Comparison of ENCODE assay signal across 8 cellular contexts in the genomic region with DNA sequence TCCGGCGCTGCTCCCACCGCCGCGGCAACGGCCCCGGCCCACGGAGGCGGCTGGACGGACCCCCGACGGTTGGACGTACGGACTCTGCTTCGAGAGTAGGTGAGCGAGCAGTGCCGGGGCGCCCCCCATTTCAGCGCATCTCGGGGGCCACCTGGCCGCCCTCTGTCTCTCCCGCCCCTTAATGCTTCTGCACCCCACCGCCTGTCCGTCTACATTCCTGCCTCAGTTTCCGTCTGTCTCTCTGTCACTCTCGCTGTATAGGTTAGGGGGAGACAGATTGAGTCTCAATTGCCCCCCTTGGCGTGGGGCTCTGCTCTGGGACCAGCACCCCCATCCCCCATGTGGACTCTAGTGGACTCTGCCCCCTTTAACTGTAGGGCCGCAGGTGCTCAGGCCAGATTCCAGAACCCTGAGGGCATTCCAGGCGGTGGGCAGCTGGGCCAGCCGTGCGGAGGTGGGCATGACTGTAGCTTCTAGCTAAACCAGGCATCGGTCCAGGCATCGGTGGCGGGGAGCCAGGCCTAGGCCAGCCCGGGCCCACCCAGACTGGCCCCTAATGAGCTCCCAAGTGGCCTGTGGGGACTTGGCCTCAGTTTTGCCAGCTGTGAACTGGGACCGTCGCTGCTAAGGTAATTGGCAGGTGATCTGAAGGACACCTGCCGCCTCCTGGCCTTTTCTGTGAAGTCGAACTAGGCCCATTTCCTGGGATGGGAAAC. TPM values are rescaled to one million over a fixed set of nuclear protein-coding genes. Genes with fewer than 3 reads are reported as not detected.
A peak's percentile ranks its signal among the peaks of the same experiment; 100 is the strongest.
DNase-seq lines count a peak whose midpoint lies in the region; ATAC-seq and TF ChIP-seq lines count a peak whose summit lies in the region.

No MANE protein-coding gene starts in this region.

- WGBS in iPS DF 6.9 (ENCODE audit: insufficient coverage, insufficient read length) = no CpG with 5 or more reads among the region's 39 CpGs

- H3K27me3 Mint-ChIP-seq in activated T-helper 17 cell treated with anti-CD3 and anti-CD28 coated beads, Interleukin-2, amount 50 U/mL, for 72 hours = no peaks in the 10 kb centered on the region

- peak overlapping the region; percentile 55 for H3K4me3 ChIP-seq in iPS DF 6.9 (ENCODE audit: low read length)

- H3K36me3 Mint-ChIP-seq in activated T-helper 17 cell treated with anti-CD3 and anti-CD28 coated beads, Interleukin-2, amount 50 U/mL, for 72 hours (ENCODE audit: low read depth) = no peaks in the 10 kb centered on the region

- no peaks in the 10 kb centered on the region for H3K27me3 ChIP-seq in iPS DF 6.9 (ENCODE audit: control insufficient read depth, insufficient read depth, low read length)

- DNase-seq in DMS 273 (lab: John Stamatoyannopoulos, UW; ENCODE audit: unreplicated experiment) (peak; percentile 32), DMS 273 treated with DMSO at 0.1 percent for 48 hours (lab: John Stamatoyannopoulos, UW) (no peak), iPS DF 6.9 (ENCODE audit: low read depth, low spot score) (no peak), GM13976 (ENCODE audit: low spot score) (no peak), NCI-H510A (lab: John Stamatoyannopoulos, UW) (no peak)
- DNase-seq in stimulated activated CD8-positive, alpha-beta memory T cell treated with anti-CD3 and anti-CD28 coated beads, Interleukin-4, amount 100 ng/mL, for 48 hours = peak; percentile 33

- H3K36me3 ChIP-seq in iPS DF 6.9 (ENCODE audit: control insufficient read depth, insufficient read depth, low read length) = no peaks in the 10 kb centered on the region

- no peaks in the 10 kb centered on the region for H3K9me3 ChIP-seq in iPS DF 6.9 (ENCODE audit: control insufficient read depth, insufficient read depth, low read length)

- ATAC-seq in HG03139 (IDR thresholded peaks at IDR 0.05; ENCODE audit: unreplicated experiment) = peak; percentile 14
- peak; percentile 3 for ATAC-seq in activated T-helper 17 cell treated with anti-CD3 and anti-CD28 coated beads, Interleukin-2, amount 50 U/mL, for 72 hours (replicated peaks)

- in situ Hi-C loops in GM13976 (cut with MboI; ENCODE audit: low sequenced_read_pairs, unreplicated experiment) = loop anchor here (10.0 kb wide), 1 partner anchor 65 kb away; no protein-coding TSS in a partner anchor

- peak overlapping the region; percentile 97 for H3K27ac Mint-ChIP-seq in activated T-helper 17 cell treated with anti-CD3 and anti-CD28 coated beads, Interleukin-2, amount 50 U/mL, for 72 hours

- no peak overlapping the region for H3K27ac ChIP-seq in iPS DF 6.9 (ENCODE audit: low read length)

- no peaks in the 10 kb centered on the region for H3K9me3 Mint-ChIP-seq in activated T-helper 17 cell treated with anti-CD3 and anti-CD28 coated beads, Interleukin-2, amount 50 U/mL, for 72 hours

- H3K4me1 ChIP-seq in iPS DF 6.9 (ENCODE audit: control insufficient read depth, insufficient read depth, low read length) = no peaks in the 10 kb centered on the region

- peaks cover 4% of the 10 kb centered on the region for H3K4me1 Mint-ChIP-seq in activated T-helper 17 cell treated with anti-CD3 and anti-CD28 coated beads, Interleukin-2, amount 50 U/mL, for 72 hours

- no peak for TF ChIP-seq CTCF in GM13976 (IDR thresholded peaks at IDR 0.05; ENCODE audit: borderline replicate concordance, control extremely low read depth, extremely low read depth, insufficient read depth, missing control alignments)

- peak overlapping the region; percentile 96 for H3K4me3 Mint-ChIP-seq in activated T-helper 17 cell treated with anti-CD3 and anti-CD28 coated beads, Interleukin-2, amount 50 U/mL, for 72 hours

RNA-seq across cellular contexts. Expression of gene TNFAIP8L1, which starts 0.4 kb away (rescaled TPM):
- 10 to 100 TPM; 18.0 to 23.6 TPM for total RNA-seq in activated T-helper 17 cell treated with anti-CD3 and anti-CD28 coated beads, Interleukin-2, amount 50 U/mL, for 72 hours

RNA-seq across cellular contexts. Expression of gene MYDGF, which starts 30.5 kb away (rescaled TPM):
- total RNA-seq in activated T-helper 17 cell treated with anti-CD3 and anti-CD28 coated beads, Interleukin-2, amount 50 U/mL, for 72 hours = 10 to 100 TPM; 47.8 to 79.0 TPM

Comparison
In these comparisons a context has a peak if more than half of its experiments do, and no peak if none do; other contexts are left out.
1. DNase-seq: peak in DMS 273 (single experiment) and stimulated activated CD8-positive, alpha-beta memory T cell treated with anti-CD3 and anti-CD28 coated beads, Interleukin-4, amount 100 ng/mL, for 48 hours (single experiment); none in DMS 273 treated with DMSO at 0.1 percent for 48 hours (single experiment), iPS DF 6.9 (single experiment), GM13976 (single experiment) and NCI-H510A (single experiment).